23 cellular contexts compared by ENCODE assay signal in the genomic region with DNA sequence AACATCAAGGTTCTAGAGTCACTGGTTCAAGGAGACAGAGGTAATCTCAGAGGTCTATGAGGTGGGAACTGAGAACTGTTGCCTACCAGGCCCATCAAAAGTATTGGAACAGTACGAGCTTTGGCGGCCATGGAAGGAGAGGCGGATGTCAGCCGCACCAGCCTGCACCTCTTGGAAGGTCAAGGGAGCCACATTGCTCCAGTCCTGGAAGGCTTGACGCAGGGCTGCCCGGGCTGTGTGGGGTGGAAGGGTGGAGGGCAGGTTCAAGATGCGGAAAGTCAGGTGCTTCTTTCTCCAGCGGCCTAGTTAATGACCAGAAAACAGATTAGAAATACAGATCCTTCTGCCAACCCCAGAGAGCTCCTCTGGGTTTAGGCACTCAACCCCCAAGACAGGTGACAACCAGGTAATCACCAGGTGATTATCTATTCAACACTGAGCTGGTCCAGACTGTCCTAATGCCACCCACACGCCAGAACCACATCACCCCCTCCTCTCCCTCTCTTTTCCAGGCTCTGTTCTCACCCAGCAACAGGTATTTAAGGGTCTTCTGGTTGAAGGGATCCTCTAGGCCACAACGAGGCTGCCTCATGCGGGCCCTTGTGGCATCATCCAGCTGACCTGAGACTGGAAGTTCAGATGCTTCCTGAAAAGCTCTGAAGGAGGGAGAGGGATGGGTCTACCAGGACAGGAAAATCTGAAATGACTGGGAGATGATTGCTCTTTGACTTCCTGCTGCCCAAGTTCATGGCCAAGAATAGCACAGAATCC. TPM values are rescaled to one million over a fixed set of nuclear protein-coding genes. Genes with fewer than 3 reads are reported as not detected.
"Had no signal": no experiment of that assay in that cellular context is flagged by ENCODE, and none has a peak within 500 bp of the region (broad histone marks: within the 10 kb centered on the region; RNA-seq: fewer than 3 reads in every experiment).

No MANE protein-coding gene starts in this region.

- DNase-seq: activated CD4-positive, alpha-beta T cell treated with anti-CD3 and anti-CD28 coated beads, Interleukin-2, amount 10 ng/mL, durations not matched to agents 24 days and 14 days; activated CD8-positive, alpha-beta memory T cell treated with anti-CD3 and anti-CD28 coated beads, Interleukin-2, amount 10 ng/mL, durations not matched to agents 7 days and 5 days; activated CD8-positive, alpha-beta T cell treated with anti-CD3 and anti-CD28 coated beads for 36 hours; activated T-cell treated with anti-CD3 and anti-CD28 coated beads for 4 hours; dorsolateral prefrontal cortex; esophagus squamous epithelium; heart left ventricle; left colon; mucosa of descending colon; nephron progenitor cell; nucleus accumbens; right cardiac atrium; stimulated activated CD4-positive, alpha-beta T cell treated with anti-CD3 and anti-CD28 coated beads, Interleukin-12 subunit alpha, Interleukin-12 subunit beta, amount 100 ng/mL, for 4 hours; stimulated activated CD4-positive, alpha-beta T cell treated with anti-CD3 and anti-CD28 coated beads, Interleukin-4, amount 100 ng/mL, for 4 hours; transverse colon had no signal

- H3K36me3 Mint-ChIP-seq: activated CD8-positive, alpha-beta memory T cell treated with anti-CD3 and anti-CD28 coated beads, Interleukin-2, amount 10 ng/mL, durations not matched to agents 7 days and 5 days; memory B cell had no signal

- H3K9ac ChIP-seq: parathyroid adenoma had no signal

- H3K9me3 Mint-ChIP-seq: activated CD4-positive, alpha-beta T cell treated with anti-CD3 and anti-CD28 coated beads, Interleukin-2, amount 10 ng/mL, durations not matched to agents 24 days and 14 days; activated CD8-positive, alpha-beta T cell treated with anti-CD3 and anti-CD28 coated beads for 36 hours; central memory CD8-positive, alpha-beta T cell; memory B cell; nephron progenitor cell; stimulated activated naive CD8-positive, alpha-beta T cell treated with anti-CD3 and anti-CD28 coated beads, Interleukin-15, Interleukin-2, amounts not matched to agents 100 ng/mL and 50 ng/mL, for 24 hours had no signal

- H2AFZ ChIP-seq: parathyroid adenoma had no signal

- H3K27me3 Mint-ChIP-seq: activated CD8-positive, alpha-beta memory T cell treated with anti-CD3 and anti-CD28 coated beads, Interleukin-2, amount 10 ng/mL, durations not matched to agents 7 days and 5 days; activated CD8-positive, alpha-beta T cell treated with anti-CD3 and anti-CD28 coated beads for 36 hours; activated naive CD8-positive, alpha-beta T cell; stimulated activated naive CD8-positive, alpha-beta T cell treated with anti-CD3 and anti-CD28 coated beads, Interleukin-15, Interleukin-2, amounts not matched to agents 100 ng/mL and 50 ng/mL, for 24 hours had no signal

- H3K4me3 Mint-ChIP-seq: activated CD4-positive, alpha-beta T cell treated with anti-CD3 and anti-CD28 coated beads, Interleukin-2, amount 10 ng/mL, durations not matched to agents 24 days and 14 days; activated CD8-positive, alpha-beta memory T cell treated with anti-CD3 and anti-CD28 coated beads, Interleukin-2, amount 10 ng/mL, durations not matched to agents 7 days and 5 days; activated CD8-positive, alpha-beta T cell treated with anti-CD3 and anti-CD28 coated beads for 36 hours; activated naive CD8-positive, alpha-beta T cell; central memory CD8-positive, alpha-beta T cell; memory B cell; nephron progenitor cell; stimulated activated naive CD8-positive, alpha-beta T cell treated with anti-CD3 and anti-CD28 coated beads, Interleukin-15, Interleukin-2, amounts not matched to agents 100 ng/mL and 50 ng/mL, for 24 hours had no signal

- H3K27ac ChIP-seq: dorsolateral prefrontal cortex, esophagus squamous epithelium, heart left ventricle, parathyroid adenoma, transverse colon, VCaP had no signal

- H3K4me3 ChIP-seq: dorsolateral prefrontal cortex, esophagus squamous epithelium, mucosa of descending colon had no signal

- H3K4me1 Mint-ChIP-seq: central memory CD8-positive, alpha-beta T cell had no signal

- H3K36me3 ChIP-seq: transverse colon, vagina had no signal

- H3K9me3 ChIP-seq: esophagus squamous epithelium, heart left ventricle, mucosa of descending colon, transverse colon, vagina had no signal

- H3K27me3 ChIP-seq: dorsolateral prefrontal cortex, heart left ventricle, transverse colon, vagina had no signal

- H3K27ac Mint-ChIP-seq: activated CD4-positive, alpha-beta T cell treated with anti-CD3 and anti-CD28 coated beads, Interleukin-2, amount 10 ng/mL, durations not matched to agents 24 days and 14 days; activated CD8-positive, alpha-beta memory T cell treated with anti-CD3 and anti-CD28 coated beads, Interleukin-2, amount 10 ng/mL, durations not matched to agents 7 days and 5 days; activated CD8-positive, alpha-beta T cell treated with anti-CD3 and anti-CD28 coated beads for 36 hours; activated naive CD8-positive, alpha-beta T cell; memory B cell; stimulated activated naive CD8-positive, alpha-beta T cell treated with anti-CD3 and anti-CD28 coated beads, Interleukin-15, Interleukin-2, amounts not matched to agents 100 ng/mL and 50 ng/mL, for 24 hours had no signal

- ATAC-seq: activated CD4-positive, CD25-positive, alpha-beta regulatory T cell treated with anti-CD3 and anti-CD28 coated beads, Interleukin-2, amount 50 U/mL, for 24 hours; activated CD8-positive, alpha-beta memory T cell treated with anti-CD3 and anti-CD28 coated beads, Interleukin-2, amount 10 ng/mL, durations not matched to agents 7 days and 5 days; activated CD8-positive, alpha-beta T cell treated with anti-CD3 and anti-CD28 coated beads for 36 hours; heart left ventricle; left colon; mucosa of descending colon; right cardiac atrium had no signal

- H3K4me1 ChIP-seq: parathyroid adenoma, transverse colon had no signal

RNA-seq across cellular contexts. Expression of a gene that starts 2.0 kb away (rescaled TPM):
- total RNA-seq: activated CD4-positive, alpha-beta T cell treated with anti-CD3 and anti-CD28 coated beads, Interleukin-2, amount 10 ng/mL, durations not matched to agents 24 days and 14 days; activated CD8-positive, alpha-beta memory T cell treated with anti-CD3 and anti-CD28 coated beads, Interleukin-2, amount 10 ng/mL, durations not matched to agents 7 days and 5 days; activated CD8-positive, alpha-beta T cell treated with anti-CD3 and anti-CD28 coated beads for 36 hours had no signal
